Comparison of ENCODE assay signal across 1 cellular context in the genomic region with DNA sequence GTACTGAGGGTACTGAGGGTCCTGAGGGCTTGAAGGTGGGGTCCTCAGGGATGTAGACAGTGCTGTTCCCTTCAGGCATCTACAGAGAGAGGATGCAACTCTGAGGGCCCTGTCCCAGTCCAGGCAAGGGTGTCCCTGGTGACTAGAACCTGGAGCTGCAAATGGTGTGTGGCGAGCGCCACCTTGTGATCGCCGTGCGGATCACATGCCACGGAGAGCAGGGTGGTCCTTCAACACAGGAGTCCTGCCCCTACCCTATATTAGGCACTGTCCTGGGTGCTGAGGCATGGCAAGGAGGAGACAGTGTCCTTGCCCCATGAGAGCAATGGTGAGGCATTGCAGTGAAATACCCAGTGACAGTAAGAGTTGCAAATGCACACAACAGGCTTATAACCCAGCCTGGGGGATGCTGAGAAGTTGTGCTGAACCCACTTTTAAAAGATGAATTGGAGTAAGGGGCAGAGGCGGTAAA.
TF ChIP-seq lines count a peak whose summit lies in the region.

No MANE protein-coding gene starts in this region.

TF ChIP-seq in SK-N-SH, 30 proteins besides CTCF, POLR2A, EP300 and RAD21 (continued from another document):
- TF ChIP-seq, protein P1, sequence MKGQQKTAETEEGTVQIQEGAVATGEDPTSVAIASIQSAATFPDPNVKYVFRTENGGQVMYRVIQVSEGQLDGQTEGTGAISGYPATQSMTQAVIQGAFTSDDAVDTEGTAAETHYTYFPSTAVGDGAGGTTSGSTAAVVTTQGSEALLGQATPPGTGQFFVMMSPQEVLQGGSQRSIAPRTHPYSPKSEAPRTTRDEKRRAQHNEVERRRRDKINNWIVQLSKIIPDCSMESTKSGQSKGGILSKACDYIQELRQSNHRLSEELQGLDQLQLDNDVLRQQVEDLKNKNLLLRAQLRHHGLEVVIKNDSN (IDR thresholded peaks at IDR 0.05; ENCODE audit: borderline replicate concordance, low read depth) = no peak
- TF ChIP-seq YY1 (IDR thresholded peaks at IDR 0.05; ENCODE audit: low read depth) (no peak), JUND (IDR thresholded peaks at IDR 0.05) (no peak), EZH2phosphoT487 (IDR thresholded peaks at IDR 0.05; ENCODE audit: borderline replicate concordance, low read depth) (no peak), SMC3 (IDR thresholded peaks at IDR 0.05; ENCODE audit: low read depth, low read length) (peak; percentile 95), FOXM1 (IDR thresholded peaks at IDR 0.05; ENCODE audit: low read depth) (no peak), RFX5 (IDR thresholded peaks at IDR 0.05; ENCODE audit: low read length) (no peak)
- TF ChIP-seq, protein P2, sequence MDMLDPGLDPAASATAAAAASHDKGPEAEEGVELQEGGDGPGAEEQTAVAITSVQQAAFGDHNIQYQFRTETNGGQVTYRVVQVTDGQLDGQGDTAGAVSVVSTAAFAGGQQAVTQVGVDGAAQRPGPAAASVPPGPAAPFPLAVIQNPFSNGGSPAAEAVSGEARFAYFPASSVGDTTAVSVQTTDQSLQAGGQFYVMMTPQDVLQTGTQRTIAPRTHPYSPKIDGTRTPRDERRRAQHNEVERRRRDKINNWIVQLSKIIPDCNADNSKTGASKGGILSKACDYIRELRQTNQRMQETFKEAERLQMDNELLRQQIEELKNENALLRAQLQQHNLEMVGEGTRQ (IDR thresholded peaks at IDR 0.05; ENCODE audit: borderline replicate concordance, low read depth, low read length) = no peak
